Comparison of ENCODE assay signal across 19 cellular contexts in the genomic region with DNA sequence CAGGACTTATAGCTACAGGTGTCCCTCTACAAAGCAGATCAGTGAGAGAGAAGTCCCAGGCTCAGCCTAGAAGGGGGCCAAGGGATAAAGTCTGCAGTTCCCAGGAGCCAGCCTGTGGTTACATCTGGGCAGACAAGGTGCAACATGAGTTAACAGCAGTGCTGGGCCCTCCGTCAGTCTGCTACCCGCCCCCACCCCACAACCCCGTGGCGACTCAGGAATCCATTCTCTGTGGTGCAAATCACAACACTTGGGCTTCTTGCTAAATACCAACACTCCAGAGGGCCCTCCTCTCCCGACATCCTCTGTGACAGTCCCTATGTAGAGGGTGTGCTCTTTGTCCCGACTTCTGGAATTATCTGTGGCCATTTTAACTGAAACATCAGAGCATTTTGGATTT. TPM values are rescaled to one million over a fixed set of nuclear protein-coding genes. Genes with fewer than 3 reads are reported as not detected.
"Had no signal": no experiment of that assay in that cellular context is flagged by ENCODE, and none has a peak within 500 bp of the region (broad histone marks: within the 10 kb centered on the region; RNA-seq: fewer than 3 reads in every experiment).

No MANE protein-coding gene starts in this region.

- H3K9me3 Mint-ChIP-seq: activated B cell treated with CpG ODN at 0.5 μM for 24 hours; activated CD8-positive, alpha-beta T cell treated with anti-CD3 and anti-CD28 coated beads for 36 hours; activated naive CD4-positive, alpha-beta T cell treated with anti-CD3 and anti-CD28 coated beads, Interleukin-2, amount 50 U/mL, for 24 hours; natural killer cell; T-helper 2 cell treated with Interferon-gamma antibody and Interleukin-4, amounts not matched to agents 5 μg/mL and 100 μg/mL, for 36 hours had no signal

- H3K9me3 ChIP-seq: sigmoid colon had no signal

- ATAC-seq: activated CD8-positive, alpha-beta T cell treated with anti-CD3 and anti-CD28 coated beads for 36 hours; foreskin keratinocyte; natural killer cell; stimulated activated naive B cell treated with anti-CD40 and anti-IgM and Interleukin-4, amounts not matched to agents 10 μg/mL and 1 μg/mL and 100 μg/mL, for 72 hours had no signal

- H3K79me2 ChIP-seq: parathyroid adenoma had no signal

- H2AFZ ChIP-seq: parathyroid adenoma had no signal

- H3K27ac ChIP-seq: epithelial cell of prostate, foreskin keratinocyte, parathyroid adenoma, sigmoid colon, SK-N-MC, spleen had no signal

- H3K27me3 Mint-ChIP-seq: activated B cell treated with CpG ODN at 0.5 μM for 24 hours; activated naive CD4-positive, alpha-beta T cell treated with anti-CD3 and anti-CD28 coated beads, Interleukin-2, amount 50 U/mL, for 24 hours had no signal

- H3K27ac Mint-ChIP-seq: activated B cell treated with CpG ODN at 0.5 μM for 24 hours; activated CD8-positive, alpha-beta T cell treated with anti-CD3 and anti-CD28 coated beads for 36 hours; activated naive CD4-positive, alpha-beta T cell treated with anti-CD3 and anti-CD28 coated beads, Interleukin-2, amount 50 U/mL, for 24 hours; natural killer cell; stimulated activated naive B cell treated with anti-CD40 and anti-IgM and Interleukin-4, amounts not matched to agents 10 μg/mL and 1 μg/mL and 100 μg/mL, for 72 hours; T-helper 2 cell treated with Interferon-gamma antibody and Interleukin-4, amounts not matched to agents 5 μg/mL and 100 μg/mL, for 36 hours had no signal

- DNase-seq: activated B cell treated with CpG ODN at 0.5 μM for 24 hours; activated CD4-positive, alpha-beta T cell treated with anti-CD3 and anti-CD28 coated beads for 48 hours; activated CD8-positive, alpha-beta memory T cell treated with anti-CD3 and anti-CD28 coated beads, Interleukin-2, amount 50 U/mL, for 4 hours; activated CD8-positive, alpha-beta T cell treated with anti-CD3 and anti-CD28 coated beads for 36 hours; activated effector memory CD4-positive, alpha-beta T cell treated with Interleukin-2 at 50 U/mL for 16 hours; activated T-cell treated with anti-CD3 and anti-CD28 coated beads, Interleukin-2, amount 50 U/mL, for 48 hours; dermis blood vessel endothelial cell; foreskin keratinocyte; hippocampal formation; mesenchymal stem cell; natural killer cell; sigmoid colon; spleen; stimulated activated naive B cell treated with anti-CD40 and anti-IgM and Interleukin-4, amounts not matched to agents 10 μg/mL and 1 μg/mL and 100 μg/mL, for 72 hours had no signal

- H3K4me3 ChIP-seq: sigmoid colon, SK-N-MC, spleen had no signal

- H3K4me1 ChIP-seq: foreskin keratinocyte, parathyroid adenoma, sigmoid colon, spleen had no signal

- H3K4me3 Mint-ChIP-seq: activated B cell treated with CpG ODN at 0.5 μM for 24 hours; activated CD8-positive, alpha-beta T cell treated with anti-CD3 and anti-CD28 coated beads for 36 hours; activated naive CD4-positive, alpha-beta T cell treated with anti-CD3 and anti-CD28 coated beads, Interleukin-2, amount 50 U/mL, for 24 hours; natural killer cell; stimulated activated naive B cell treated with anti-CD40 and anti-IgM and Interleukin-4, amounts not matched to agents 10 μg/mL and 1 μg/mL and 100 μg/mL, for 72 hours; T-helper 2 cell treated with Interferon-gamma antibody and Interleukin-4, amounts not matched to agents 5 μg/mL and 100 μg/mL, for 36 hours had no signal

- H3K27me3 ChIP-seq: foreskin keratinocyte, sigmoid colon had no signal

- H3K9ac ChIP-seq: parathyroid adenoma had no signal

- H3K36me3 Mint-ChIP-seq: activated naive CD4-positive, alpha-beta T cell treated with anti-CD3 and anti-CD28 coated beads, Interleukin-2, amount 50 U/mL, for 24 hours; natural killer cell had no signal

- H3K36me3 ChIP-seq: sigmoid colon, spleen had no signal

- H3K4me1 Mint-ChIP-seq: activated B cell treated with CpG ODN at 0.5 μM for 24 hours; activated naive CD4-positive, alpha-beta T cell treated with anti-CD3 and anti-CD28 coated beads, Interleukin-2, amount 50 U/mL, for 24 hours; natural killer cell; stimulated activated naive B cell treated with anti-CD40 and anti-IgM and Interleukin-4, amounts not matched to agents 10 μg/mL and 1 μg/mL and 100 μg/mL, for 72 hours had no signal

RNA-seq across cellular contexts. Expression of a gene that starts 13.8 kb away (rescaled TPM):
- total RNA-seq: activated B cell treated with CpG ODN at 0.5 μM for 24 hours; activated CD8-positive, alpha-beta T cell treated with anti-CD3 and anti-CD28 coated beads for 36 hours; foreskin keratinocyte; natural killer cell had no signal
